18 cellular contexts compared by ENCODE assay signal in genomic region chr6:380234-381218, GRCh38. TPM values are rescaled to one million over a fixed set of nuclear protein-coding genes. Genes with fewer than 3 reads are reported as not detected.
"Had no signal": no experiment of that assay in that cellular context is flagged by ENCODE, and none has a peak within 500 bp of the region (broad histone marks: within the 10 kb centered on the region; RNA-seq: fewer than 3 reads in every experiment).

No MANE protein-coding gene starts in this region.

- H3K4me1 ChIP-seq: colonic mucosa, stomach, testis, upper lobe of left lung had no signal

- H3K27me3 ChIP-seq: colonic mucosa, testis, upper lobe of left lung had no signal

- H3K36me3 ChIP-seq: colonic mucosa, stomach, upper lobe of left lung had no signal

- H3K9me3 ChIP-seq: colonic mucosa, testis, upper lobe of left lung had no signal

- DNase-seq: activated CD4-positive, alpha-beta T cell treated with anti-CD3 and anti-CD28 coated beads, Interleukin-2, amount 10 ng/mL, durations not matched to agents 24 days and 14 days; activated CD8-positive, alpha-beta T cell treated with anti-CD3 and anti-CD28 coated beads, Interleukin-2, amount 10 ng/mL, durations not matched to agents 7 days and 5 days; activated effector memory CD4-positive, alpha-beta T cell treated with Interleukin-2 at 50 U/mL for 16 hours; activated naive CD4-positive, alpha-beta T cell treated with anti-CD3 and anti-CD28 coated beads, Interleukin-2, amount 10 ng/mL, durations not matched to agents 7 days and 5 days; activated naive CD8-positive, alpha-beta T cell treated with anti-CD3 and anti-CD28 coated beads, Interleukin-2, amount 50 U/mL, for 24 hours; activated T-cell treated with anti-CD3 and anti-CD28 coated beads, Interleukin-2, amount 50 U/mL, for 48 hours; anterior cingulate cortex; central memory CD4-positive, alpha-beta T cell; colonic mucosa; hypothalamus; left ventricle myocardium superior; small intestine; stimulated activated CD4-positive, alpha-beta T cell treated with anti-CD3 and anti-CD28 coated beads, Interleukin-4, amount 100 ng/mL, for 1 hour; stomach; T1000; testis had no signal

- H3K27ac ChIP-seq: colonic mucosa, stomach, testis, upper lobe of left lung had no signal

- ATAC-seq: activated naive CD8-positive, alpha-beta T cell treated with anti-CD3 and anti-CD28 coated beads, Interleukin-2, amount 50 U/mL, for 24 hours; left ventricle myocardium superior had no signal

- H3K4me3 ChIP-seq: colonic mucosa, stomach, testis, upper lobe of left lung had no signal

- FAIRE-seq: frontal cortex, small intestine had no signal

RNA-seq across cellular contexts. Expression of gene IRF4, which starts 11.0 kb away (rescaled TPM):
- total RNA-seq: frontal cortex had no signal
